In the genomic region with DNA sequence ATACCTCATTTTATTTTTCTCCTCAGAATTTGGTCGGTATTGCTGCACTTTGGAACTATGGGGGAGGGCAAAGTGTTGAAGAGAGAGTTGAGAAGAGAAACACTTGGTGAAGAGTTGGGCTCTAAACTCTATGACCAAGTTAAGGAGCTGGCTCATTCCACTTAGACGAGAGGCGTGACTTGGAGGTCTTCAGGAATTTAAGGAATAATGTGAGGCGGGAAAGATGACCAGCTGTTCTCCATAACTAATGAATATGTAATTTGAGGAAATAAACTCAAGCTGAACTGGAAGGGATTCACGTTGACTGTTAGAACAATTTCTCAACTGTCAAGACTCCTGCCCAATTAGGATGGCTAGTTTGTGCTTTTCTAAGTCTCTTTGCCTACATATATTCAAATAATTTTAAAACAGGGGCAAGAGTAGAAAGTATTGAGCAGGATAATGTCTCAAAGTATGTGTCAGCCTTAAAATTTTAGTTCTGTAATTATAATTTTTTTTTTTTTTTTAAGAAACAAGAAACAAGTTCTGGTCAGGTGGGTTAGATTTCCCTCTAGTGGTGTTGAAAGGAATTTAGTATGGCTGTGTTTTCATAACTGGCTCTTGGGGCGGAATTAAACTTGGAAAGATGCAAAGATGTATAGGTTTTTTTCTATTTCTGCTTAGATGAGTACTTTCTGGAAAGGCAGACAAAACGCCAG, we compare ENCODE assay signal across 10 cellular contexts. TPM values are rescaled to one million over a fixed set of nuclear protein-coding genes. Genes with fewer than 3 reads are reported as not detected.
DNase-seq lines count a peak whose midpoint lies in the region; ATAC-seq, FAIRE-seq and TF ChIP-seq lines count a peak whose summit lies in the region.
"Had no signal": no experiment of that assay in that cellular context is flagged by ENCODE, and none has a peak within 500 bp of the region (broad histone marks: within the 10 kb centered on the region; RNA-seq: fewer than 3 reads in every experiment).

No MANE protein-coding gene starts in this region.

- H3K4me2 ChIP-seq in HepG2 (ENCODE audit: low read depth, low read length) = no peak overlapping the region

- no peak overlapping the region for H3K4me3 Mint-ChIP-seq in activated naive CD8-positive, alpha-beta T cell treated with anti-CD3 and anti-CD28 coated beads for 36 hours

- no peak for TF ChIP-seq RAD21 in HepG2 (CRISPR knock-in tag; IDR thresholded peaks at IDR 0.05)

- no peaks in the 10 kb centered on the region for H4K20me1 ChIP-seq in HepG2 (ENCODE audit: insufficient read depth, low read length)

- CTCF ChIA-PET in BJ (lab: Yijun Ruan, JAX) = interaction anchor here (0.9 to 2.6 kb wide), 10 partner anchors 11 to 164 kb away, joined by 3 to 10 read pairs (median 4); no protein-coding TSS in a partner anchor
- CTCF ChIA-PET in HepG2 (lab: Yijun Ruan, JAX; ENCODE audit: low intra/inter-chr PET ratio, low total read pairs) = no interaction called here

- no peak overlapping the region for H3K27ac Mint-ChIP-seq in activated naive CD8-positive, alpha-beta T cell treated with anti-CD3 and anti-CD28 coated beads for 36 hours

- no peak for FAIRE-seq in HepG2 (lab: Jason Lieb, UNC)

- H3K9me3 ChIP-seq in body of pancreas = no peaks in the 10 kb centered on the region
- H3K9me3 ChIP-seq in HepG2 (ENCODE audit: low read length) = no peaks in the 10 kb centered on the region

- in situ Hi-C loops in HepG2 (cut with HindIII; ENCODE audit: extremely low pct_ligation_motif_present, low pct_unique_long_range_greater_than_20kb) = no loop called here

- H3K9ac ChIP-seq in HepG2 (ENCODE audit: insufficient read depth, low read depth, low read length) = no peak overlapping the region

- no peaks in the 10 kb centered on the region for H3K27me3 ChIP-seq in BJ (ENCODE audit: control insufficient read depth, insufficient read depth, low read length)
- no peaks in the 10 kb centered on the region for H3K27me3 ChIP-seq in body of pancreas
- H3K27me3 ChIP-seq in HepG2 (ENCODE audit: control insufficient read depth in 1 of 2, insufficient read depth in 2 of 2, low read length in 2 of 2) = no peaks in the 10 kb centered on the region

- H3K4me3 ChIP-seq in BJ (ENCODE audit: low read depth, low read length) (no peak overlapping the region), body of pancreas (no peak overlapping the region), HepG2 (replicated peaks in 1 of 3; ENCODE audit: insufficient read depth in 1 of 3, low read depth in 2 of 3, low read length in 3 of 3) (no peak overlapping the region)

- H2AFZ ChIP-seq in HepG2 (ENCODE audit: low read length) = no peak overlapping the region

- H3K4me1 ChIP-seq in body of pancreas (no peaks in the 10 kb centered on the region), HepG2 (ENCODE audit: insufficient read depth, low read length) (peaks cover 19% of the 10 kb centered on the region)

- H3K36me3 ChIP-seq in BJ (ENCODE audit: control insufficient read depth, insufficient read depth, low read length) = no peaks in the 10 kb centered on the region; the same call in 1 of the 2 replicates
- H3K36me3 ChIP-seq in body of pancreas (replicated peaks in 1 of 2; ENCODE audit: insufficient read depth in 1 of 2, low read depth in 2 of 2) = no peaks in the 10 kb centered on the region
- no peaks in the 10 kb centered on the region for H3K36me3 ChIP-seq in HepG2 (replicated peaks in 1 of 2; ENCODE audit: control insufficient read depth in 1 of 2, insufficient read depth in 2 of 2, low read length in 2 of 2)

- DNase-seq in BJ (ENCODE audit: low read depth) = no peak
- peak; percentile 10 for DNase-seq in HuH-7 (ENCODE audit: low spot score)
- no peak for DNase-seq in body of pancreas
- DNase-seq in HepG2 (ENCODE audit: low spot score) = no peak
- DNase-seq in middle frontal gyrus (ENCODE audit: extremely low spot score, low spot score) = no peak
- DNase-seq in activated naive CD8-positive, alpha-beta T cell treated with anti-CD3 and anti-CD28 coated beads for 36 hours = no peak
- no peak for DNase-seq in stimulated activated naive CD4-positive, alpha-beta T cell treated with Interleukin-2 at 50 U/mL for 16 hours (lab: John Stamatoyannopoulos, UW)

- TF ChIP-seq EP300 in HepG2 (IDR thresholded peaks at IDR 0.05; ENCODE audit: low read depth in 2 of 2, low read length in 2 of 2) (no peak), HepG2 (CRISPR knock-in tag; IDR thresholded peaks at IDR 0.05; ENCODE audit: borderline replicate concordance) (no peak)

- H3K27ac ChIP-seq in body of pancreas (no peak overlapping the region), HepG2 (ENCODE audit: extremely low read length, insufficient read depth, low read length) (no peak overlapping the region)

- H3K36me3 Mint-ChIP-seq in activated naive CD8-positive, alpha-beta T cell treated with anti-CD3 and anti-CD28 coated beads for 36 hours = no peaks in the 10 kb centered on the region

- WGBS in body of pancreas, 2 donors = 44 to 53% methylated on average over 7 of the region's 7 CpGs
- 52% methylated on average over 7 of the region's 7 CpGs for WGBS in HepG2 (ENCODE audit: low lambda C conversion rate)

- TF ChIP-seq CTCF in BJ (IDR thresholded peaks at IDR 0.05; ENCODE audit: insufficient read depth, low read depth, low read length) (peak; percentile 64), body of pancreas (IDR thresholded peaks at IDR 0.05) (peak; percentile 14 to 70 (median 66)), HepG2 (CRISPR knock-in tag; IDR thresholded peaks at IDR 0.05) (peak; percentile 26; the same call in 1 of the 2 replicates)

- no TSS peak for BruUV-seq in HepG2 (replicated peaks; lab: Mats Ljungman, UMichigan)

- H3K4me1 Mint-ChIP-seq in activated naive CD8-positive, alpha-beta T cell treated with anti-CD3 and anti-CD28 coated beads for 36 hours = no peaks in the 10 kb centered on the region

- no peaks in the 10 kb centered on the region for H3K9me3 Mint-ChIP-seq in activated naive CD8-positive, alpha-beta T cell treated with anti-CD3 and anti-CD28 coated beads for 36 hours

- intact Hi-C loops in body of pancreas (cut with DNase I) = no loop called here
- intact Hi-C loops in HepG2 (cut with micrococcal nuclease; ENCODE audit: unreplicated experiment) = no loop called here

- no peak for ATAC-seq in body of pancreas
- ATAC-seq in HepG2 = no peak
- no peak for ATAC-seq in GM21576 (IDR thresholded peaks at IDR 0.05; ENCODE audit: unreplicated experiment)

- POLR2A ChIA-PET in BJ (lab: Charles Lee) = no interaction called here
- POLR2A ChIA-PET in HepG2 (lab: Yijun Ruan, JAX) = no interaction called here

- peaks cover 5% of the 10 kb centered on the region for H3K27me3 Mint-ChIP-seq in activated naive CD8-positive, alpha-beta T cell treated with anti-CD3 and anti-CD28 coated beads for 36 hours

- H3K79me2 ChIP-seq in HepG2 (ENCODE audit: insufficient read depth, low read length) = no peaks in the 10 kb centered on the region

- TF ChIP-seq POLR2A in body of pancreas (IDR thresholded peaks at IDR 0.05) = no peak
- no peak for TF ChIP-seq POLR2A in HepG2 (IDR thresholded peaks at IDR 0.05; ENCODE audit: insufficient read depth in 1 of 2, low read depth in 2 of 2, low read length in 2 of 2)

TF ChIP-seq in HepG2, 621 proteins besides CTCF, POLR2A, EP300 and RAD21:
- TF ChIP-seq STAG1 (CRISPR knock-in tag; IDR thresholded peaks at IDR 0.05) (peak; percentile 37), XRCC5 (optimal IDR thresholded peaks at IDR 0.05; ENCODE audit: low read length) (no peak)

RNA-seq across cellular contexts. Expression of gene TMEM252, which starts 33.4 kb away (rescaled TPM):
- polyA plus RNA-seq in BJ (2011; rRNA removed) (not detected in 2 replicates), HepG2 (2011; rRNA removed) (not detected in 2 replicates)
- polyA minus RNA-seq in BJ (2011; rRNA and poly(A)+ RNA removed) = not detected in 2 replicates
- total RNA-seq in body of pancreas (not detected), HepG2 (2016; rRNA removed; fragmentation: Illumina TruSeq; extraction: Trizol) (not detected in 2 replicates)
- not detected in 2 replicates for total RNA-seq in HepG2 (2016; cell fraction: cytosol; rRNA removed; fragmentation: Illumina TruSeq; extraction: Trizol; ENCODE audit: low read depth)
- total RNA-seq in HepG2 (2016; cell fraction: insoluble cytoplasmic fraction; rRNA removed; fragmentation: Illumina TruSeq; extraction: Trizol) = not detected in 2 replicates
- not detected in 2 replicates for total RNA-seq in HepG2 (2016; cell fraction: membrane; rRNA removed; fragmentation: Illumina TruSeq; extraction: Trizol)
- total RNA-seq in HepG2 (2016; cell fraction: nucleus; rRNA removed; fragmentation: Illumina TruSeq; extraction: Trizol) = not detected in 2 replicates
- not detected in 2 replicates for polyA plus RNA-seq in HepG2 (2011; cell fraction: cytosol; rRNA removed)
- polyA plus RNA-seq in HepG2 (2011; cell fraction: nucleus; rRNA removed) = not detected in 2 replicates
- not detected in 2 replicates for polyA plus RNA-seq in HepG2 (2012)
- not detected in 2 replicates for polyA plus RNA-seq in HepG2 (2016; cell fraction: cytosol; fragmentation: Illumina TruSeq; extraction: Trizol; ENCODE audit: low read depth)
- not detected in 2 replicates for polyA plus RNA-seq in HepG2 (2016; cell fraction: insoluble cytoplasmic fraction; fragmentation: Illumina TruSeq; extraction: Trizol; ENCODE audit: low read depth)
- not detected in 2 replicates for polyA plus RNA-seq in HepG2 (2016; cell fraction: membrane; fragmentation: Illumina TruSeq; extraction: Trizol; ENCODE audit: low read depth)
- polyA plus RNA-seq in HepG2 (2016; cell fraction: nucleus; fragmentation: Illumina TruSeq; extraction: Trizol; ENCODE audit: insufficient read depth, low read depth) = not detected in 2 replicates
- polyA minus RNA-seq in HepG2 (2011; rRNA and poly(A)+ RNA removed; ENCODE audit: low replicate concordance) = not detected in 2 replicates
- polyA minus RNA-seq in HepG2 (2011; cell fraction: cytosol; rRNA and poly(A)+ RNA removed) = not detected in 2 replicates
- polyA minus RNA-seq in HepG2 (2011; cell fraction: nucleus; rRNA and poly(A)+ RNA removed) = not detected in 2 replicates
- not detected for total RNA-seq in activated naive CD8-positive, alpha-beta T cell treated with anti-CD3 and anti-CD28 coated beads for 36 hours
- total RNA-seq: dermis microvascular lymphatic vessel endothelial cell, temporal lobe had no signal
